Comparison of ENCODE assay signal across 8 cellular contexts in genomic region chr10:930415-931325, GRCh38. TPM values are rescaled to one million over a fixed set of nuclear protein-coding genes. Genes with fewer than 3 reads are reported as not detected.
A peak's percentile ranks its signal among the peaks of the same experiment; 100 is the strongest.
DNase-seq lines count a peak whose midpoint lies in the region; ATAC-seq, FAIRE-seq and TF ChIP-seq lines count a peak whose summit lies in the region.

No MANE protein-coding gene starts in this region.

- no peaks in the 10 kb centered on the region for H3K9me3 Mint-ChIP-seq in T-helper 1 cell treated with Interleukin-12 subunit alpha and Interleukin-12 subunit beta and Interleukin-4 antibody, amounts not matched to agents 30 μg/mL and 1 μg/mL, for 36 hours

- no peak for TF ChIP-seq CTCF in choroid plexus epithelial cell (conservative IDR thresholded peaks at IDR 0.05; ENCODE audit: low read depth, low read length)

- DNase-seq in GF-D8 (lab: John Stamatoyannopoulos, UW): peak; percentile 23
- DNase-seq in choroid plexus epithelial cell (ENCODE audit: low read depth): peak; percentile 32
- peak; percentile 57 for DNase-seq in left lobe of liver (ENCODE audit: low spot score)
- peak; percentile 46 for DNase-seq in stimulated activated naive CD8-positive, alpha-beta T cell treated with anti-CD3 and anti-CD28 coated beads, Interleukin-15, Interleukin-2, amounts not matched to agents 100 U/mL and 50 U/mL, for 24 hours
- no peak for DNase-seq in GM19239 (ENCODE audit: insufficient read length, low spot score)

- H3K4me3 ChIP-seq in choroid plexus epithelial cell (ENCODE audit: low read depth, low read length): peak overlapping the region; percentile 81

- no peaks in the 10 kb centered on the region for H3K27me3 Mint-ChIP-seq in T-helper 1 cell treated with Interleukin-12 subunit alpha and Interleukin-12 subunit beta and Interleukin-4 antibody, amounts not matched to agents 30 μg/mL and 1 μg/mL, for 36 hours (ENCODE audit: low read depth)

- no peak for FAIRE-seq in GM19239 (lab: Jason Lieb, UNC)

- ATAC-seq in HG03354 (IDR thresholded peaks at IDR 0.05; ENCODE audit: poor library complexity, severe bottlenecking, unreplicated experiment) (peak; percentile 6), left lobe of liver (peak; percentile 41), GM21717 (IDR thresholded peaks at IDR 0.05; ENCODE audit: unreplicated experiment) (no peak)
- peak; percentile 1 for ATAC-seq in stimulated activated naive CD8-positive, alpha-beta T cell treated with anti-CD3 and anti-CD28 coated beads, Interleukin-15, Interleukin-2, amounts not matched to agents 100 U/mL and 50 U/mL, for 24 hours

- H3K36me3 Mint-ChIP-seq in T-helper 1 cell treated with Interleukin-12 subunit alpha and Interleukin-12 subunit beta and Interleukin-4 antibody, amounts not matched to agents 30 μg/mL and 1 μg/mL, for 36 hours (ENCODE audit: low read depth): peaks cover 14% of the 10 kb centered on the region

- peak overlapping the region; percentile 99 for H3K27ac Mint-ChIP-seq in T-helper 1 cell treated with Interleukin-12 subunit alpha and Interleukin-12 subunit beta and Interleukin-4 antibody, amounts not matched to agents 30 μg/mL and 1 μg/mL, for 36 hours

- peaks cover 30% of the 10 kb centered on the region for H3K4me1 Mint-ChIP-seq in T-helper 1 cell treated with Interleukin-12 subunit alpha and Interleukin-12 subunit beta and Interleukin-4 antibody, amounts not matched to agents 30 μg/mL and 1 μg/mL, for 36 hours (ENCODE audit: low read depth)

- H3K4me3 Mint-ChIP-seq in T-helper 1 cell treated with Interleukin-12 subunit alpha and Interleukin-12 subunit beta and Interleukin-4 antibody, amounts not matched to agents 30 μg/mL and 1 μg/mL, for 36 hours: peak overlapping the region; percentile 100

RNA-seq across cellular contexts. Expression of gene LARP4B, which starts 0.8 kb away (rescaled TPM):
- 37.1 TPM for total RNA-seq in left lobe of liver

RNA-seq across cellular contexts. Expression of gene GTPBP4, which starts 57.6 kb away (rescaled TPM):
- total RNA-seq in left lobe of liver: 9.3 TPM
